8 cellular contexts compared by ENCODE assay signal in genomic region chr19:41870401-41870873, GRCh38. TPM values are rescaled to one million over a fixed set of nuclear protein-coding genes. Genes with fewer than 3 reads are reported as not detected.
DNase-seq lines count a peak whose midpoint lies in the region; ATAC-seq and TF ChIP-seq lines count a peak whose summit lies in the region.

No MANE protein-coding gene starts in this region.

- peaks cover 89% of the 10 kb centered on the region for H3K4me1 Mint-ChIP-seq in activated B cell treated with CpG ODN at 0.5 μM for 24 hours

- peak overlapping the region; percentile 32 for H3K4me3 Mint-ChIP-seq in activated B cell treated with CpG ODN at 0.5 μM for 24 hours

- CTCF ChIA-PET in activated B cell treated with CpG ODN at 0.5 μM for 24 hours (lab: Charles Lee): interaction anchor here (0.7 to 4.8 kb wide), 4 partner anchors 8 to 82 kb away, joined by 3 to 66 read pairs (median 6); no protein-coding TSS in a partner anchor

- POLR2A ChIA-PET in activated B cell treated with CpG ODN at 0.5 μM for 24 hours (lab: Charles Lee): interaction anchor here (0.7 to 11.4 kb wide), 7 partner anchors 10 to 89 kb away, joined by 3 to 279 read pairs (median 4); partner anchors contain the start of genes ARHGEF1, RABAC1 and RPS19

- H3K27ac Mint-ChIP-seq in activated B cell treated with CpG ODN at 0.5 μM for 24 hours: peak overlapping the region; percentile 80

- H3K9me3 Mint-ChIP-seq in activated B cell treated with CpG ODN at 0.5 μM for 24 hours: no peaks in the 10 kb centered on the region

- DNase-seq in AG08396 (ENCODE audit: low spot score) (peak; percentile 49), H7 (peak; percentile 50), activated B cell treated with CpG ODN at 0.5 μM for 24 hours (no peak), left ventricle myocardium inferior (no peak), NCI-H1436 treated with DMSO at 0.1 percent for 48 hours (lab: John Stamatoyannopoulos, UW) (no peak), SHP77 (lab: John Stamatoyannopoulos, UW) (no peak)

- intact Hi-C loops in activated B cell treated with CpG ODN at 0.5 μM for 24 hours (cut with micrococcal nuclease) (no loop called here), left ventricle myocardium inferior (cut with micrococcal nuclease) (no loop called here)

- TF ChIP-seq CTCF in activated B cell treated with CpG ODN at 0.5 μM for 24 hours (IDR thresholded peaks at IDR 0.05): no peak
- TF ChIP-seq CTCF in left ventricle myocardium inferior (IDR thresholded peaks at IDR 0.05; ENCODE audit: borderline replicate concordance): no peak

- no peaks in the 10 kb centered on the region for H3K27me3 Mint-ChIP-seq in activated B cell treated with CpG ODN at 0.5 μM for 24 hours

- H3K27me3 ChIP-seq in H7 (ENCODE audit: control insufficient read depth, insufficient read depth, low read length): no peaks in the 10 kb centered on the region
- H3K27me3 ChIP-seq in left ventricle myocardium inferior (ENCODE audit: low read depth): no peaks in the 10 kb centered on the region

- H3K27ac ChIP-seq in left ventricle myocardium inferior (replicated peaks): peak overlapping the region; percentile 63

- H3K4me3 ChIP-seq in H7 (ENCODE audit: insufficient read depth, low read depth, low read length): no peak overlapping the region
- no peak overlapping the region for H3K4me3 ChIP-seq in left ventricle myocardium inferior

- peaks cover 57% of the 10 kb centered on the region for H3K36me3 Mint-ChIP-seq in activated B cell treated with CpG ODN at 0.5 μM for 24 hours (ENCODE audit: low read depth)

- ATAC-seq in activated B cell treated with CpG ODN at 0.5 μM for 24 hours (ENCODE audit: low read depth) (no peak), HG03342 (IDR thresholded peaks at IDR 0.05; ENCODE audit: unreplicated experiment) (no peak), GM18870 (IDR thresholded peaks at IDR 0.05; ENCODE audit: unreplicated experiment) (no peak)

- no peaks in the 10 kb centered on the region for H3K9me3 ChIP-seq in left ventricle myocardium inferior (replicated peaks)

- peaks cover 68% of the 10 kb centered on the region for H3K4me1 ChIP-seq in left ventricle myocardium inferior

- H3K36me3 ChIP-seq in H7 (replicated peaks; ENCODE audit: control insufficient read depth, insufficient read depth, low read length) (peaks cover 40% of the 10 kb centered on the region), left ventricle myocardium inferior (peaks cover 61% of the 10 kb centered on the region)

RNA-seq across cellular contexts. Expression of gene CD79A, which starts 6.6 kb away (rescaled TPM):
- total RNA-seq in H7 (2014; rRNA removed; shearing (Covaris generic)): 0.55 TPM in 1 of 2 replicates, not detected in the other
- 889 and 943 TPM in 2 replicates for total RNA-seq in activated B cell treated with CpG ODN at 0.5 μM for 24 hours
- not detected for total RNA-seq in left ventricle myocardium inferior

RNA-seq across cellular contexts. Expression of gene RPS19, which starts 10.4 kb away (rescaled TPM):
- 2,022 and 3,019 TPM in 2 replicates for total RNA-seq in H7 (2014; rRNA removed; shearing (Covaris generic))
- total RNA-seq in activated B cell treated with CpG ODN at 0.5 μM for 24 hours (4,196 and 4,853 TPM in 2 replicates), left ventricle myocardium inferior (611 TPM)

RNA-seq across cellular contexts. Expression of gene ARHGEF1, which starts 12.5 kb away (rescaled TPM):
- total RNA-seq in H7 (2014; rRNA removed; shearing (Covaris generic)): 34.3 and 40.7 TPM in 2 replicates
- total RNA-seq in activated B cell treated with CpG ODN at 0.5 μM for 24 hours: 351 and 418 TPM in 2 replicates
- 28.3 TPM for total RNA-seq in left ventricle myocardium inferior

RNA-seq across cellular contexts. Expression of gene DMRTC2, which starts 25.6 kb away (rescaled TPM):
- total RNA-seq in H7 (2014; rRNA removed; shearing (Covaris generic)): not detected in 2 replicates
- total RNA-seq in activated B cell treated with CpG ODN at 0.5 μM for 24 hours: not detected in 2 replicates
- total RNA-seq in left ventricle myocardium inferior: not detected

RNA-seq across cellular contexts. Expression of gene LYPD4, which starts 26.0 kb away (rescaled TPM):
- total RNA-seq in H7 (2014; rRNA removed; shearing (Covaris generic)): not detected in 2 replicates
- total RNA-seq in activated B cell treated with CpG ODN at 0.5 μM for 24 hours (not detected in 2 replicates), left ventricle myocardium inferior (not detected)

Comparison
In these comparisons a context has a peak if more than half of its experiments do, and no peak if none do; other contexts are left out.
1. DNase-seq: peak in AG08396 (single experiment) and H7 (single experiment); none in activated B cell treated with CpG ODN at 0.5 μM for 24 hours (single experiment), left ventricle myocardium inferior (single experiment), NCI-H1436 treated with DMSO at 0.1 percent for 48 hours (single experiment) and SHP77 (0 of 2).
2. RNA of gene CD79A, which starts 6.6 kb away (total RNA-seq): 889 to 943 TPM in activated B cell treated with CpG ODN at 0.5 μM for 24 hours; 0.55 TPM in H7 and not detected in left ventricle myocardium inferior (single experiment); every median in the first group is over 100 times any median in the second.